In the genomic region with DNA sequence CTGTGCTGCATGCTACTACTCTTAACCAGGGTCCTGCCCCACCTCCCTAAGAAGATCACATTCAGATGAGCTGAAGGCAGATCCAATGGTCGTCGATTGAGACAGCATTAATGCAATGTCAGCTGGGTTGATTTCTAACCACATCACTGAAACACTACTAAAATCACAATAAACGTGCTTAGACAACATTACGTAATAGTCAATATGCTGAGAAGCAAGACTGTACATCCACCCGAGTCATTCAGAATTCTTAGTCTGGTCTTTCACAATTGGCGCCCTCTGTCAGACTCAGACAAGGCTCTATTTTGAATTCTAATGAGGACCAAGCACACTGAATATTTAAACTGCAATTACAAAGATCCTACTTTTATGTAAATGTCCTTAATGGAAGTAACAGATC, we compare ENCODE assay signal across 11 cellular contexts.
A peak's percentile ranks its signal among the peaks of the same experiment; 100 is the strongest.
DNase-seq lines count a peak whose midpoint lies in the region; ATAC-seq and TF ChIP-seq lines count a peak whose summit lies in the region.
"Had no signal": no experiment of that assay in that cellular context is flagged by ENCODE, and none has a peak within 500 bp of the region (broad histone marks: within the 10 kb centered on the region; RNA-seq: fewer than 3 reads in every experiment).

No MANE protein-coding gene starts in this region.

- WGBS in suprapubic skin: 77% methylated on average over 6 of the region's 6 CpGs

- H3K36me3 ChIP-seq in HCT116 (ENCODE audit: control insufficient read depth in 1 of 2, insufficient read depth in 2 of 2, low read length in 2 of 2) (no peaks in the 10 kb centered on the region), suprapubic skin (no peaks in the 10 kb centered on the region), WERI-Rb-1 (no peaks in the 10 kb centered on the region)

- H3K9me3 ChIP-seq in HCT116 (ENCODE audit: control insufficient read depth in 1 of 2, insufficient read depth in 1 of 2, low read depth in 1 of 2, low read length in 2 of 2) (no peaks in the 10 kb centered on the region), suprapubic skin (no peaks in the 10 kb centered on the region), WERI-Rb-1 (ENCODE audit: severe bottlenecking) (no peaks in the 10 kb centered on the region)

- no peak overlapping the region for H3K9ac ChIP-seq in HCT116 (ENCODE audit: low read length)

- no peak for ATAC-seq in HCT116
- no peak for ATAC-seq in HG03097 (IDR thresholded peaks at IDR 0.05; ENCODE audit: low FRiP score, unreplicated experiment)
- ATAC-seq: natural killer cell had no signal

- CTCF ChIA-PET in HCT116 (lab: Charles Lee): no interaction called here

- RAD21 ChIA-PET in HCT116 (lab: Charles Lee; ENCODE audit: low non-redundant PET in 1 of 2, low total read pairs in 2 of 2, uncharacterized antibody in 2 of 2, unreplicated experiment in 2 of 2): no interaction called here

- H3K27me3 ChIP-seq in HCT116 (ENCODE audit: insufficient read depth, low read length) (no peaks in the 10 kb centered on the region), suprapubic skin (no peaks in the 10 kb centered on the region), WERI-Rb-1 (ENCODE audit: insufficient read depth, low read depth, severe bottlenecking) (no peaks in the 10 kb centered on the region)
- H3K27me3 ChIP-seq: dorsolateral prefrontal cortex had no signal

- no peak for TF ChIP-seq EP300 in suprapubic skin (IDR thresholded peaks at IDR 0.05)

- DNase-seq in HCT116 (ENCODE audit: low read depth, low spot score) (no peak), NCI-H146 (lab: John Stamatoyannopoulos, UW) (peak; percentile 68), cardiac fibroblast (ENCODE audit: low read depth in 2 of 2) (peak; percentile 45 to 85), non-pigmented ciliary epithelial cell (ENCODE audit: low read depth) (peak; percentile 19), suprapubic skin (ENCODE audit: low spot score in 2 of 2) (no peak), WERI-Rb-1 (no peak)
- DNase-seq: activated B cell treated with CpG ODN at 0.5 μM for 24 hours, DND-41, dorsolateral prefrontal cortex, natural killer cell had no signal

- H3K4me3 ChIP-seq in HCT116 (replicated peaks in 1 of 2; ENCODE audit: low read depth in 1 of 2, low read length in 2 of 2) (no peak overlapping the region), cardiac fibroblast (replicated peaks in 1 of 2; ENCODE audit: low read depth in 2 of 2, low read length in 2 of 2) (no peak overlapping the region), suprapubic skin (no peak overlapping the region), WERI-Rb-1 (ENCODE audit: low read depth, low read length) (no peak overlapping the region)

- no peaks in the 10 kb centered on the region for H3K79me2 ChIP-seq in HCT116 (ENCODE audit: insufficient read depth, low read length)

- no peaks in the 10 kb centered on the region for H4K20me1 ChIP-seq in HCT116 (ENCODE audit: insufficient read depth)

- TF ChIP-seq POLR2A in HCT116 (IDR thresholded peaks at IDR 0.05; ENCODE audit: borderline replicate concordance, extremely low read depth, insufficient read depth, insufficient read length) (no peak), suprapubic skin (IDR thresholded peaks at IDR 0.05) (no peak)

- TF ChIP-seq CTCF in HCT116 (IDR thresholded peaks at IDR 0.05 in 2 of 3, conservative IDR thresholded peaks at IDR 0.05 in 1 of 3; ENCODE audit: borderline replicate concordance in 1 of 3, insufficient read depth in 1 of 3, low read depth in 2 of 3, low read length in 2 of 3) (no peak), cardiac fibroblast (IDR thresholded peaks at IDR 0.05; ENCODE audit: low read depth, low read length) (no peak), suprapubic skin (IDR thresholded peaks at IDR 0.05) (no peak), WERI-Rb-1 (IDR thresholded peaks at IDR 0.05; ENCODE audit: low read depth, low read length) (no peak)

- no TSS peak for BruUV-seq in HCT116 (replicated peaks; lab: Mats Ljungman, UMichigan)

- no peak overlapping the region for H2AFZ ChIP-seq in HCT116 (ENCODE audit: low read depth, low read length, poor library complexity, severe bottlenecking)

- POLR2A ChIA-PET in HCT116 (lab: Charles Lee): no interaction called here

- no peak overlapping the region for H3K27ac ChIP-seq in HCT116 (ENCODE audit: low read depth, low read length)
- H3K27ac ChIP-seq in suprapubic skin: no peak overlapping the region
- H3K27ac ChIP-seq in WERI-Rb-1: no peak overlapping the region

- peaks cover 0 to 13% of the 10 kb centered on the region in 2 experiments; a peak in 1 of 4 replicates for H3K4me1 ChIP-seq in HCT116 (ENCODE audit: control insufficient read depth in 1 of 2, insufficient read depth in 2 of 2, low read length in 2 of 2)
- H3K4me1 ChIP-seq in suprapubic skin: peaks cover 7% of the 10 kb centered on the region

- H3K4me2 ChIP-seq in HCT116 (ENCODE audit: low read length): 0 out of 2 replicates have a peak overlapping the region, but pooled peaks have one; percentile 5

- intact Hi-C loops in HCT116 (cut with micrococcal nuclease): no loop called here

- no peak for TF ChIP-seq RAD21 in HCT116 (IDR thresholded peaks at IDR 0.05; ENCODE audit: low read depth)

- no peaks in the 10 kb centered on the region for H3K9me2 ChIP-seq in HCT116 (ENCODE audit: insufficient read depth)

TF ChIP-seq in HCT116, 20 proteins besides CTCF, POLR2A, EP300 and RAD21:
- TF ChIP-seq SP1 (IDR thresholded peaks at IDR 0.05; ENCODE audit: low read depth) (no peak), ELF1 (IDR thresholded peaks at IDR 0.05; ENCODE audit: borderline replicate concordance, low read depth) (no peak), EZH2 (IDR thresholded peaks at IDR 0.05) (no peak), SRF (IDR thresholded peaks at IDR 0.05; ENCODE audit: low read depth) (no peak)
- TF ChIP-seq, protein P1, sequence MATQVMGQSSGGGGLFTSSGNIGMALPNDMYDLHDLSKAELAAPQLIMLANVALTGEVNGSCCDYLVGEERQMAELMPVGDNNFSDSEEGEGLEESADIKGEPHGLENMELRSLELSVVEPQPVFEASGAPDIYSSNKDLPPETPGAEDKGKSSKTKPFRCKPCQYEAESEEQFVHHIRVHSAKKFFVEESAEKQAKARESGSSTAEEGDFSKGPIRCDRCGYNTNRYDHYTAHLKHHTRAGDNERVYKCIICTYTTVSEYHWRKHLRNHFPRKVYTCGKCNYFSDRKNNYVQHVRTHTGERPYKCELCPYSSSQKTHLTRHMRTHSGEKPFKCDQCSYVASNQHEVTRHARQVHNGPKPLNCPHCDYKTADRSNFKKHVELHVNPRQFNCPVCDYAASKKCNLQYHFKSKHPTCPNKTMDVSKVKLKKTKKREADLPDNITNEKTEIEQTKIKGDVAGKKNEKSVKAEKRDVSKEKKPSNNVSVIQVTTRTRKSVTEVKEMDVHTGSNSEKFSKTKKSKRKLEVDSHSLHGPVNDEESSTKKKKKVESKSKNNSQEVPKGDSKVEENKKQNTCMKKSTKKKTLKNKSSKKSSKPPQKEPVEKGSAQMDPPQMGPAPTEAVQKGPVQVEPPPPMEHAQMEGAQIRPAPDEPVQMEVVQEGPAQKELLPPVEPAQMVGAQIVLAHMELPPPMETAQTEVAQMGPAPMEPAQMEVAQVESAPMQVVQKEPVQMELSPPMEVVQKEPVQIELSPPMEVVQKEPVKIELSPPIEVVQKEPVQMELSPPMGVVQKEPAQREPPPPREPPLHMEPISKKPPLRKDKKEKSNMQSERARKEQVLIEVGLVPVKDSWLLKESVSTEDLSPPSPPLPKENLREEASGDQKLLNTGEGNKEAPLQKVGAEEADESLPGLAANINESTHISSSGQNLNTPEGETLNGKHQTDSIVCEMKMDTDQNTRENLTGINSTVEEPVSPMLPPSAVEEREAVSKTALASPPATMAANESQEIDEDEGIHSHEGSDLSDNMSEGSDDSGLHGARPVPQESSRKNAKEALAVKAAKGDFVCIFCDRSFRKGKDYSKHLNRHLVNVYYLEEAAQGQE (IDR thresholded peaks at IDR 0.05; ENCODE audit: low read depth): no peak
- TF ChIP-seq, protein P2, sequence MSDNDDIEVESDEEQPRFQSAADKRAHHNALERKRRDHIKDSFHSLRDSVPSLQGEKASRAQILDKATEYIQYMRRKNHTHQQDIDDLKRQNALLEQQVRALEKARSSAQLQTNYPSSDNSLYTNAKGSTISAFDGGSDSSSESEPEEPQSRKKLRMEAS (IDR thresholded peaks at IDR 0.05): no peak

Comparison
In these comparisons a context has a peak if more than half of its experiments do, and no peak if none do; other contexts are left out.
1. DNase-seq: peak in NCI-H146 (single experiment), cardiac fibroblast (2 of 2) and non-pigmented ciliary epithelial cell (single experiment); none in HCT116 (single experiment), suprapubic skin (0 of 2) and WERI-Rb-1 (single experiment).